Comparison of ENCODE assay signal across 14 cellular contexts in the genomic region with DNA sequence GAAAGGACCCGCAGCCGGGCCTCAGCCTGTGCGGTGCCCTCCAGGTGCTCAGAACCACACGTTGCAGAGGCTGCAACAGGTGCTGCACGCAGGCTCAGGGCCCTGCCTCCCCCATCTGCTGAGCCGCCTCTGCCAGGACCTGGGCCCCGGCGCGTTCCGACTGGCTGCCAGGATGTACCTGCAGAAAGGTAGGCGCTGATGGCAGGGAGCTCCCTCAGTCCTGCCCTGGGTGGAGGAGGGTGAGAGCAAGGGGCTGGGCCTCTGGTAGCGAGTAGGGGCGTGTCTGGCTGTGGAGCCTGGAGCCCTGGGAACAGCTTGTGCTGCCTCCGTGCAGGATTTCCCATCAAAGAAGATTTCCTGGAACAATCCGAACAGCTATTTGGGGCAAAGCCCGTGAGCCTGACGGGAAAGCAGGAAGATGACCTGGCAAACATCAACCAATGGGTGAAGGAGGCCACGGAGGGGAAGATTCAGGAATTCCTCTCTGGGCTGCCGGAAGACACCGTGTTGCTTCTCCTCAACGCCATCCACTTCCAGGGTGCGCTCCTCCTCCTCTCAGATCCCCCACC. TPM values are rescaled to one million over a fixed set of nuclear protein-coding genes. Genes with fewer than 3 reads are reported as not detected.
DNase-seq lines count a peak whose midpoint lies in the region; ATAC-seq and TF ChIP-seq lines count a peak whose summit lies in the region.
"Had no signal": no experiment of that assay in that cellular context is flagged by ENCODE, and none has a peak within 500 bp of the region (broad histone marks: within the 10 kb centered on the region; RNA-seq: fewer than 3 reads in every experiment).

No MANE protein-coding gene starts in this region.

- DNase-seq in ELF-1 (ENCODE audit: low read depth, low spot score), result peak; percentile 61
- DNase-seq in SW480 (ENCODE audit: low spot score), result peak; percentile 20
- peak; percentile 68 for DNase-seq in fibroblast of villous mesenchyme (ENCODE audit: low read depth)
- no peak for DNase-seq in omental fat pad (ENCODE audit: low spot score)
- DNase-seq in T-helper 1 cell, result no peak
- DNase-seq in GM19238 (ENCODE audit: insufficient read length, low spot score), result no peak
- no peak for DNase-seq in HCEC 1CT
- DNase-seq: activated CD8-positive, alpha-beta memory T cell treated with anti-CD3 and anti-CD28 coated beads, Interleukin-2, amount 50 U/mL, for 4 hours; amygdala; effector CD8-positive, alpha-beta T cell; RPMI8226; stimulated activated CD4-positive, alpha-beta T cell treated with anti-CD3 and anti-CD28 coated beads, Interleukin-15, amount 100 ng/mL, for 24 hours had no signal

- TF ChIP-seq CTCF in fibroblast of villous mesenchyme (IDR thresholded peaks at IDR 0.05; ENCODE audit: insufficient read depth, low read depth, low read length), result no peak
- no peak for TF ChIP-seq CTCF in omental fat pad (IDR thresholded peaks at IDR 0.05)

- no peak overlapping the region for H3K4me3 ChIP-seq in fibroblast of villous mesenchyme (ENCODE audit: low read depth, low read length)

- ATAC-seq in omental fat pad (ENCODE audit: low FRiP score), result peak; percentile 62
- no peak for ATAC-seq in HG02642 (IDR thresholded peaks at IDR 0.05; ENCODE audit: poor library complexity, unreplicated experiment)

RNA-seq across cellular contexts. Expression of a gene that starts 4.4 kb away (rescaled TPM):
- total RNA-seq in fibroblast of villous mesenchyme (0.43 TPM in 1 of 2 replicates, not detected in the other), omental fat pad (10 to 100 TPM in 2 of 4 donors, 1 to 10 TPM in 2; 6.0 to 28.8 (median 9.1) TPM)

RNA-seq across cellular contexts. Expression of a gene that starts 14.8 kb away (rescaled TPM):
- total RNA-seq in fibroblast of villous mesenchyme (51.0 and 108 TPM in 2 replicates), omental fat pad (1,000 to 10,000 TPM in 3 of 4 donors, 100 to 1,000 TPM in 1; 868 to 2,171 (median 1,171) TPM)
- total RNA-seq: M059J had no signal

RNA-seq across cellular contexts. Expression of a gene that starts 22.6 kb away (rescaled TPM):
- total RNA-seq in fibroblast of villous mesenchyme (26.8 and 34.5 TPM in 2 replicates), omental fat pad (10 to 100 TPM; 39.2 to 71.1 (median 49.8) TPM)

RNA-seq across cellular contexts. Expression of a gene that starts 36.9 kb away (rescaled TPM):
- total RNA-seq in fibroblast of villous mesenchyme (3.5 and 3.9 TPM in 2 replicates), omental fat pad (10 to 100 TPM in 3 of 4 donors, 1 to 10 TPM in 1; 7.1 to 16.5 (median 11.4) TPM)

Comparison
In these comparisons a context has a peak if more than half of its experiments do, and no peak if none do; other contexts are left out.
1. DNase-seq: peak in ELF-1 (single experiment), SW480 (single experiment) and fibroblast of villous mesenchyme (single experiment); none in omental fat pad (single experiment), T-helper 1 cell (0 of 5), GM19238 (single experiment) and HCEC 1CT (single experiment).